32 cellular contexts compared by ENCODE assay signal in genomic region chr5:57777174-57777581, GRCh38.
DNase-seq lines count a peak whose midpoint lies in the region; ATAC-seq and TF ChIP-seq lines count a peak whose summit lies in the region.
"Had no signal": no experiment of that assay in that cellular context is flagged by ENCODE, and none has a peak within 500 bp of the region (broad histone marks: within the 10 kb centered on the region; RNA-seq: fewer than 3 reads in every experiment).

No MANE protein-coding gene starts in this region.

- H3K27ac Mint-ChIP-seq in mesothelial cell of epicardium (peak overlapping the region; percentile 81), glutamatergic neuron (ENCODE audit: unreplicated experiment) (no peak overlapping the region)
- H3K27ac Mint-ChIP-seq: endodermal cell; natural killer cell; stimulated activated effector memory CD8-positive, alpha-beta T cell treated with anti-CD3 and anti-CD28 coated beads, Interleukin-12 subunit alpha, Interleukin-12 subunit beta, amount 100 ng/mL, for 72 hours; T-helper 1 cell treated with Interleukin-12 subunit alpha and Interleukin-12 subunit beta and Interleukin-4 antibody, amounts not matched to agents 30 μg/mL and 1 μg/mL, for 36 hours had no signal

- H3K27me3 ChIP-seq in WERI-Rb-1 (ENCODE audit: insufficient read depth, low read depth, severe bottlenecking), result no peaks in the 10 kb centered on the region
- H3K27me3 ChIP-seq: body of pancreas, heart right ventricle had no signal

- H3K36me3 Mint-ChIP-seq in mesothelial cell of epicardium (no peaks in the 10 kb centered on the region), glutamatergic neuron (ENCODE audit: unreplicated experiment) (no peaks in the 10 kb centered on the region)
- H3K36me3 Mint-ChIP-seq: natural killer cell; stimulated activated effector memory CD8-positive, alpha-beta T cell treated with anti-CD3 and anti-CD28 coated beads, Interleukin-12 subunit alpha, Interleukin-12 subunit beta, amount 100 ng/mL, for 72 hours had no signal

- peak; percentile 64 for DNase-seq in Daoy (ENCODE audit: low read depth)
- DNase-seq in LNCaP clone FGC (ENCODE audit: low read depth), result peak; percentile 52
- no peak for DNase-seq in WERI-Rb-1
- no peak for DNase-seq in mesothelial cell of epicardium (ENCODE audit: low spot score in 2 of 2, unreplicated experiment in 2 of 2)
- DNase-seq in glutamatergic neuron, result no peak
- DNase-seq in SW480 (ENCODE audit: low spot score), result no peak
- DNase-seq: activated CD4-positive, alpha-beta T cell treated with anti-CD3 and anti-CD28 coated beads, Interleukin-2, amount 50 U/mL, for 4 hours; activated naive CD4-positive, alpha-beta T cell; body of pancreas; C1 segment of cervical spinal cord; Caco-2; dermis blood vessel endothelial cell; endodermal cell; GF-D8; GOT3; heart right ventricle; Kasumi-1; kidney; lower lobe of right lung; mucosa of descending colon; natural killer cell; NCI-H1694; NCI-H446; psoas muscle; SK-N-SH; trophoblast cell had no signal

- no peaks in the 10 kb centered on the region for H3K9me3 ChIP-seq in WERI-Rb-1 (ENCODE audit: severe bottlenecking)
- H3K9me3 ChIP-seq: body of pancreas, Caco-2, heart right ventricle, lower lobe of right lung, mucosa of descending colon, psoas muscle, SK-N-SH had no signal

- no peaks in the 10 kb centered on the region for H3K36me3 ChIP-seq in WERI-Rb-1
- H3K36me3 ChIP-seq: heart right ventricle, lower lobe of right lung had no signal

- H3K27ac ChIP-seq in WERI-Rb-1, result peak overlapping the region; percentile 4
- H3K27ac ChIP-seq: body of pancreas, lower lobe of right lung, psoas muscle had no signal

- no peak for TF ChIP-seq CTCF in LNCaP clone FGC (IDR thresholded peaks at IDR 0.05; ENCODE audit: control insufficient read depth, extremely low read depth, insufficient read depth)
- no peak for TF ChIP-seq CTCF in WERI-Rb-1 (IDR thresholded peaks at IDR 0.05; ENCODE audit: low read depth, low read length)
- TF ChIP-seq CTCF in mesothelial cell of epicardium (IDR thresholded peaks at IDR 0.05; ENCODE audit: unreplicated experiment), result no peak
- TF ChIP-seq CTCF in glutamatergic neuron (IDR thresholded peaks at IDR 0.05; ENCODE audit: partially characterized antibody, unreplicated experiment), result no peak

- H3K27me3 Mint-ChIP-seq in mesothelial cell of epicardium (ENCODE audit: low read depth) (no peaks in the 10 kb centered on the region), glutamatergic neuron (ENCODE audit: unreplicated experiment) (no peaks in the 10 kb centered on the region)

- no peak overlapping the region for H3K4me3 Mint-ChIP-seq in mesothelial cell of epicardium
- no peak overlapping the region for H3K4me3 Mint-ChIP-seq in glutamatergic neuron (ENCODE audit: unreplicated experiment)
- H3K4me3 Mint-ChIP-seq: endodermal cell; natural killer cell; stimulated activated effector memory CD8-positive, alpha-beta T cell treated with anti-CD3 and anti-CD28 coated beads, Interleukin-12 subunit alpha, Interleukin-12 subunit beta, amount 100 ng/mL, for 72 hours; T-helper 1 cell treated with Interleukin-12 subunit alpha and Interleukin-12 subunit beta and Interleukin-4 antibody, amounts not matched to agents 30 μg/mL and 1 μg/mL, for 36 hours had no signal

- H3K4me3 ChIP-seq in LNCaP clone FGC (ENCODE audit: low read depth, low read length) (no peak overlapping the region), WERI-Rb-1 (ENCODE audit: low read depth, low read length) (no peak overlapping the region)
- H3K4me3 ChIP-seq: body of pancreas, heart right ventricle, lower lobe of right lung, mucosa of descending colon, psoas muscle had no signal

- no peaks in the 10 kb centered on the region for H3K9me3 Mint-ChIP-seq in mesothelial cell of epicardium
- no peaks in the 10 kb centered on the region for H3K9me3 Mint-ChIP-seq in glutamatergic neuron (ENCODE audit: unreplicated experiment)
- H3K9me3 Mint-ChIP-seq: endodermal cell; natural killer cell; stimulated activated effector memory CD8-positive, alpha-beta T cell treated with anti-CD3 and anti-CD28 coated beads, Interleukin-12 subunit alpha, Interleukin-12 subunit beta, amount 100 ng/mL, for 72 hours; T-helper 1 cell treated with Interleukin-12 subunit alpha and Interleukin-12 subunit beta and Interleukin-4 antibody, amounts not matched to agents 30 μg/mL and 1 μg/mL, for 36 hours had no signal

- H3K4me1 Mint-ChIP-seq in mesothelial cell of epicardium (peaks cover 55% of the 10 kb centered on the region), glutamatergic neuron (ENCODE audit: low read depth, unreplicated experiment) (no peaks in the 10 kb centered on the region)
- H3K4me1 Mint-ChIP-seq: natural killer cell; stimulated activated effector memory CD8-positive, alpha-beta T cell treated with anti-CD3 and anti-CD28 coated beads, Interleukin-12 subunit alpha, Interleukin-12 subunit beta, amount 100 ng/mL, for 72 hours had no signal

- ATAC-seq in HG03175 (IDR thresholded peaks at IDR 0.05; ENCODE audit: unreplicated experiment) (no peak), HG02852 (IDR thresholded peaks at IDR 0.05; ENCODE audit: unreplicated experiment) (no peak)
- ATAC-seq: activated CD4-positive, CD25-positive, alpha-beta regulatory T cell treated with anti-CD3 and anti-CD28 coated beads, Interleukin-2, amount 50 U/mL, for 24 hours; body of pancreas; heart right ventricle; lower lobe of right lung; mucosa of descending colon; natural killer cell; psoas muscle; Right ventricle myocardium inferior; stimulated activated effector memory CD8-positive, alpha-beta T cell treated with anti-CD3 and anti-CD28 coated beads, Interleukin-12 subunit alpha, Interleukin-12 subunit beta, amount 100 ng/mL, for 72 hours had no signal

Comparison
In these comparisons a context has a peak if more than half of its experiments do, and no peak if none do; other contexts are left out.
1. DNase-seq: peak in Daoy (single experiment) and LNCaP clone FGC (single experiment); none in WERI-Rb-1 (single experiment), mesothelial cell of epicardium (0 of 2), glutamatergic neuron (single experiment) and SW480 (single experiment).